ENCODE assay signal across 14 cellular contexts in genomic region chr9:78871452-78872331, GRCh38.
DNase-seq lines count a peak whose midpoint lies in the region; ATAC-seq, FAIRE-seq and TF ChIP-seq lines count a peak whose summit lies in the region.
"Had no signal": no experiment of that assay in that cellular context is flagged by ENCODE, and none has a peak within 500 bp of the region (broad histone marks: within the 10 kb centered on the region; RNA-seq: fewer than 3 reads in every experiment).

No MANE protein-coding gene starts in this region.

- H2BK5ac ChIP-seq in trophoblast cell (ENCODE audit: low read depth, low read length, poor library complexity): no peak overlapping the region

- POLR2A ChIA-PET in endothelial cell of umbilical vein (lab: Charles Lee): no interaction called here
- POLR2A ChIA-PET in activated CD8-positive, alpha-beta T cell treated with anti-CD3 and anti-CD28 coated beads, Interleukin-2, amount 10 ng/mL, durations not matched to agents 7 days and 5 days (lab: Charles Lee): no interaction called here

- no CpG with 5 or more reads among the region's 4 CpGs for WGBS in trophoblast cell (ENCODE audit: extremely low coverage, insufficient coverage, insufficient read length)
- 61 to 67% (median 67%) methylated on average over 4 of the region's 4 CpGs for WGBS in small intestine, 3 donors

- BruUV-seq in endothelial cell of umbilical vein (replicated peaks; lab: Mats Ljungman, UMichigan): TSS peak; percentile 52

- H2BK12ac ChIP-seq in trophoblast cell (ENCODE audit: low read length): no peak overlapping the region

- H4K8ac ChIP-seq in trophoblast cell (ENCODE audit: low read depth, low read length): no peak overlapping the region

- H4K12ac ChIP-seq in trophoblast cell (ENCODE audit: low read depth, low read length): no peak overlapping the region

- H3K14ac ChIP-seq in trophoblast cell (ENCODE audit: low read length): no peak overlapping the region

- FAIRE-seq in endothelial cell of umbilical vein (lab: Jason Lieb, UNC) (peak; percentile 54), small intestine (lab: Jason Lieb, UNC) (no peak)
- FAIRE-seq: endometrium had no signal

- no peaks in the 10 kb centered on the region for H3K79me2 ChIP-seq in endothelial cell of umbilical vein (ENCODE audit: control insufficient read depth, insufficient read depth, low read length)
- no peaks in the 10 kb centered on the region for H3K79me2 ChIP-seq in trophoblast cell (ENCODE audit: control insufficient read depth, insufficient read depth, low read length, poor library complexity)

- no peak for TF ChIP-seq POLR2A in endothelial cell of umbilical vein (IDR thresholded peaks at IDR 0.05; ENCODE audit: low read depth, low read length)

- H3K18ac ChIP-seq in trophoblast cell (ENCODE audit: low read length): no peak overlapping the region

- H3K27ac ChIP-seq in endothelial cell of umbilical vein (ENCODE audit: insufficient read depth, low read depth, low read length) (peak overlapping the region; percentile 83), trophoblast cell (ENCODE audit: low read depth, low read length) (no peak overlapping the region), small intestine (ENCODE audit: low read depth in 1 of 2, low read length in 1 of 2) (no peak overlapping the region)
- H3K27ac ChIP-seq: HL-60, left lung, prostate gland, upper lobe of right lung had no signal

- H3K4me3 Mint-ChIP-seq in activated CD8-positive, alpha-beta T cell treated with anti-CD3 and anti-CD28 coated beads, Interleukin-2, amount 10 ng/mL, durations not matched to agents 7 days and 5 days: no peak overlapping the region
- H3K4me3 Mint-ChIP-seq: activated naive CD4-positive, alpha-beta T cell treated with anti-CD3 and anti-CD28 coated beads, Interleukin-2, amount 10 ng/mL, durations not matched to agents 7 days and 5 days had no signal

- dilution Hi-C loops in endothelial cell of umbilical vein (cut with MboI; ENCODE audit: extremely low pct_ligation_motif_present, low sequenced_read_pairs): no loop called here

- H3K79me1 ChIP-seq in trophoblast cell (ENCODE audit: low read length): no peaks in the 10 kb centered on the region

- no peak overlapping the region for H2BK120ac ChIP-seq in trophoblast cell (ENCODE audit: insufficient read depth, low read length, poor library complexity)

- H3K23ac ChIP-seq in trophoblast cell (ENCODE audit: low read length): no peak overlapping the region

- no peaks in the 10 kb centered on the region for H3K9me1 ChIP-seq in endothelial cell of umbilical vein (replicated peaks; ENCODE audit: control insufficient read depth, extremely low read depth, insufficient read depth, low read length)

- peaks cover 17% of the 10 kb centered on the region for H3K4me1 ChIP-seq in endothelial cell of umbilical vein (ENCODE audit: control insufficient read depth, extremely low read depth, insufficient read depth, low read length)
- H3K4me1 ChIP-seq in trophoblast cell (ENCODE audit: control insufficient read depth in 1 of 2, insufficient read depth in 2 of 2, low read length in 2 of 2): no peaks in the 10 kb centered on the region
- H3K4me1 ChIP-seq in small intestine (ENCODE audit: control insufficient read depth in 2 of 2, insufficient read depth in 1 of 2, low read depth in 1 of 2, low read length in 1 of 2): no peaks in the 10 kb centered on the region
- H3K4me1 ChIP-seq: left lung, prostate gland, upper lobe of right lung had no signal

- no peak overlapping the region for H2AK5ac ChIP-seq in trophoblast cell (ENCODE audit: low read length)

- no peak overlapping the region for H3K27ac Mint-ChIP-seq in activated CD8-positive, alpha-beta T cell treated with anti-CD3 and anti-CD28 coated beads, Interleukin-2, amount 10 ng/mL, durations not matched to agents 7 days and 5 days
- H3K27ac Mint-ChIP-seq: activated naive CD4-positive, alpha-beta T cell treated with anti-CD3 and anti-CD28 coated beads, Interleukin-2, amount 10 ng/mL, durations not matched to agents 7 days and 5 days had no signal

- H3K9ac ChIP-seq in endothelial cell of umbilical vein (replicated peaks; ENCODE audit: extremely low read depth, insufficient read depth, low read length) (peak overlapping the region; percentile 9), trophoblast cell (ENCODE audit: low read length) (no peak overlapping the region)

- CTCF ChIA-PET in endothelial cell of umbilical vein (lab: Charles Lee): interaction anchor here (0.8 to 1.9 kb wide), 13 partner anchors 11 to 574 kb away, joined by 3 to 6 read pairs (median 3); partner anchors contain the start of gene PSAT1
- CTCF ChIA-PET in activated CD8-positive, alpha-beta T cell treated with anti-CD3 and anti-CD28 coated beads, Interleukin-2, amount 10 ng/mL, durations not matched to agents 7 days and 5 days (lab: Charles Lee): interaction anchor here (0.7 kb wide), 1 partner anchor 1216 kb away, joined by 3 read pairs; no protein-coding TSS in a partner anchor

- no peak overlapping the region for H3K4me3 ChIP-seq in endothelial cell of umbilical vein (replicated peaks in 1 of 3; ENCODE audit: insufficient read depth in 1 of 3, low read depth in 1 of 3, low read length in 3 of 3)
- H3K4me3 ChIP-seq in trophoblast cell (ENCODE audit: low read depth, low read length): no peak overlapping the region
- no peak overlapping the region for H3K4me3 ChIP-seq in small intestine (ENCODE audit: low read depth in 1 of 2, low read length in 2 of 2)
- H3K4me3 ChIP-seq: left lung, prostate gland, upper lobe of right lung had no signal

- no peak for TF ChIP-seq CTCF in endothelial cell of umbilical vein (IDR thresholded peaks at IDR 0.05; ENCODE audit: extremely low read depth in 1 of 2, insufficient read depth in 1 of 2, low read depth in 1 of 2, low read length in 2 of 2)

- no peak for ATAC-seq in activated CD8-positive, alpha-beta T cell treated with anti-CD3 and anti-CD28 coated beads, Interleukin-2, amount 10 ng/mL, durations not matched to agents 7 days and 5 days
- ATAC-seq: left lung, upper lobe of right lung had no signal

- H2AFZ ChIP-seq in endothelial cell of umbilical vein (ENCODE audit: low read depth, low read length) (peak overlapping the region; percentile 48), trophoblast cell (ENCODE audit: insufficient read depth, low read length, poor library complexity) (no peak overlapping the region)

- intact Hi-C loops in endothelial cell of umbilical vein (cut with micrococcal nuclease): loop anchor here (1.0 kb wide), 2 partner anchors 62 to 143 kb away; no protein-coding TSS in a partner anchor
- intact Hi-C loops in cardiac septum (cut with DNase I): no loop called here

- H3K27me3 ChIP-seq in endothelial cell of umbilical vein (ENCODE audit: control insufficient read depth in 2 of 2, insufficient read depth in 2 of 2, low read length in 2 of 2) (no peaks in the 10 kb centered on the region), trophoblast cell (ENCODE audit: insufficient read depth, low read length) (no peaks in the 10 kb centered on the region), small intestine (ENCODE audit: control insufficient read depth in 2 of 2, insufficient read depth in 2 of 2, low read length in 2 of 2) (no peaks in the 10 kb centered on the region)
- H3K27me3 ChIP-seq: left lung, upper lobe of right lung had no signal

- H3K9me3 ChIP-seq in endothelial cell of umbilical vein (replicated peaks; ENCODE audit: control insufficient read depth, insufficient read depth, low read length) (no peaks in the 10 kb centered on the region), trophoblast cell (ENCODE audit: insufficient read depth, low read depth, low read length) (no peaks in the 10 kb centered on the region), small intestine (ENCODE audit: control insufficient read depth, low read depth) (no peaks in the 10 kb centered on the region)
- H3K9me3 ChIP-seq: prostate gland, upper lobe of right lung had no signal

- peak; percentile 56 for DNase-seq in GM03348 (ENCODE audit: low spot score)
- DNase-seq in NCI-H69 (lab: John Stamatoyannopoulos, UW): peak; percentile 75
- peak; percentile 89 for DNase-seq in endothelial cell of umbilical vein (ENCODE audit: low read depth, low spot score)
- peak; percentile 22 to 62 for DNase-seq in trophoblast cell
- DNase-seq in cardiac septum (ENCODE audit: low spot score): no peak
- DNase-seq in activated CD8-positive, alpha-beta T cell treated with anti-CD3 and anti-CD28 coated beads, Interleukin-2, amount 10 ng/mL, durations not matched to agents 7 days and 5 days: no peak
- no peak for DNase-seq in small intestine
- DNase-seq: activated CD4-positive, alpha-beta T cell treated with anti-CD3 and anti-CD28 coated beads, Interleukin-2, amount 50 U/mL, for 1 hour; activated naive CD4-positive, alpha-beta T cell treated with anti-CD3 and anti-CD28 coated beads, Interleukin-2, amount 10 ng/mL, durations not matched to agents 7 days and 5 days; left lung; upper lobe of right lung had no signal

- H3K4me2 ChIP-seq in endothelial cell of umbilical vein (ENCODE audit: insufficient read depth, low read length) (peak overlapping the region; percentile 18), trophoblast cell (ENCODE audit: low read length) (no peak overlapping the region)

- H4K91ac ChIP-seq in trophoblast cell (ENCODE audit: low read depth, low read length): no peak overlapping the region

- H3K4ac ChIP-seq in trophoblast cell (ENCODE audit: low read depth, low read length): no peak overlapping the region

- no peaks in the 10 kb centered on the region for H3K9me3 Mint-ChIP-seq in activated CD8-positive, alpha-beta T cell treated with anti-CD3 and anti-CD28 coated beads, Interleukin-2, amount 10 ng/mL, durations not matched to agents 7 days and 5 days (ENCODE audit: insufficient read depth)

- no peaks in the 10 kb centered on the region for H3K36me3 ChIP-seq in endothelial cell of umbilical vein (ENCODE audit: control insufficient read depth in 2 of 2, extremely low read depth in 1 of 2, insufficient read depth in 2 of 2, low read length in 2 of 2)
- no peaks in the 10 kb centered on the region for H3K36me3 ChIP-seq in trophoblast cell (ENCODE audit: control insufficient read depth in 1 of 2, insufficient read depth in 2 of 2, low read length in 2 of 2)
- no peaks in the 10 kb centered on the region for H3K36me3 ChIP-seq in small intestine (ENCODE audit: control insufficient read depth in 2 of 2, insufficient read depth in 2 of 2, low read length in 2 of 2)
- H3K36me3 ChIP-seq: left lung, prostate gland, upper lobe of right lung had no signal

- H4K20me1 ChIP-seq in endothelial cell of umbilical vein (replicated peaks; ENCODE audit: control insufficient read depth, extremely low read depth, insufficient read depth, low read length): no peaks in the 10 kb centered on the region

- no peaks in the 10 kb centered on the region for H3K4me1 Mint-ChIP-seq in activated CD8-positive, alpha-beta T cell treated with anti-CD3 and anti-CD28 coated beads, Interleukin-2, amount 10 ng/mL, durations not matched to agents 7 days and 5 days (ENCODE audit: low read depth)
- H3K4me1 Mint-ChIP-seq: activated naive CD4-positive, alpha-beta T cell treated with anti-CD3 and anti-CD28 coated beads, Interleukin-2, amount 10 ng/mL, durations not matched to agents 7 days and 5 days had no signal

- H3K36me3 Mint-ChIP-seq in activated CD8-positive, alpha-beta T cell treated with anti-CD3 and anti-CD28 coated beads, Interleukin-2, amount 10 ng/mL, durations not matched to agents 7 days and 5 days (ENCODE audit: low read depth): no peaks in the 10 kb centered on the region
- H3K36me3 Mint-ChIP-seq: activated naive CD4-positive, alpha-beta T cell treated with anti-CD3 and anti-CD28 coated beads, Interleukin-2, amount 10 ng/mL, durations not matched to agents 7 days and 5 days had no signal

- H3K27me3 Mint-ChIP-seq in activated CD8-positive, alpha-beta T cell treated with anti-CD3 and anti-CD28 coated beads, Interleukin-2, amount 10 ng/mL, durations not matched to agents 7 days and 5 days (ENCODE audit: low read depth): no peaks in the 10 kb centered on the region
- H3K27me3 Mint-ChIP-seq: activated naive CD4-positive, alpha-beta T cell treated with anti-CD3 and anti-CD28 coated beads, Interleukin-2, amount 10 ng/mL, durations not matched to agents 7 days and 5 days had no signal

Comparison
In these comparisons a context has a peak if more than half of its experiments do, and no peak if none do; other contexts are left out.
1. DNase-seq: peak in GM03348 (single experiment), NCI-H69 (single experiment), endothelial cell of umbilical vein (single experiment) and trophoblast cell (2 of 2); none in cardiac septum (single experiment), activated CD8-positive, alpha-beta T cell treated with anti-CD3 and anti-CD28 coated beads, Interleukin-2, amount 10 ng/mL, durations not matched to agents 7 days and 5 days (single experiment) and small intestine (single experiment).